In genomic region chr11:64723907-64724862, GRCh38 we compare ENCODE assay signal across 12 cellular contexts. TPM values are rescaled to one million over a fixed set of nuclear protein-coding genes. Genes with fewer than 3 reads are reported as not detected.
DNase-seq lines count a peak whose midpoint lies in the region; ATAC-seq, FAIRE-seq and TF ChIP-seq lines count a peak whose summit lies in the region.
"Had no signal": no experiment of that assay in that cellular context is flagged by ENCODE, and none has a peak within 500 bp of the region (broad histone marks: within the 10 kb centered on the region; RNA-seq: fewer than 3 reads in every experiment).

No MANE protein-coding gene starts in this region.

- peak overlapping the region; percentile 88 for H2BK12ac ChIP-seq in neuronal stem cell (ENCODE audit: low read length)

- H3K4me1 Mint-ChIP-seq in brain = peaks cover 77% of the 10 kb centered on the region

- H2BK5ac ChIP-seq in neuronal stem cell (ENCODE audit: low read length) = peak overlapping the region; percentile 61

- peak overlapping the region in 1 of 2 experiments; percentile 76; a peak in 2 of 4 replicates for H3K27ac ChIP-seq in SK-N-SH (ENCODE audit: low read depth in 2 of 2, low read length in 1 of 2)
- H3K27ac ChIP-seq in MM.1S (ENCODE audit: low read length) = no peak overlapping the region
- H3K27ac ChIP-seq in neuronal stem cell (replicated peaks; ENCODE audit: low read length) = no peak overlapping the region

- H3K4ac ChIP-seq in neuronal stem cell (ENCODE audit: low read length) = no peak overlapping the region

- TF ChIP-seq EP300 in SK-N-SH (IDR thresholded peaks at IDR 0.05; ENCODE audit: borderline replicate concordance in 1 of 2, low read depth in 1 of 2, low read length in 1 of 2) = 0 out of 4 replicates have a peak, but pooled peaks of 1 of the 2 experiments have one; percentile 22

- peak overlapping the region; percentile 91 for H3K18ac ChIP-seq in neuronal stem cell (ENCODE audit: low read length)

- H2AK5ac ChIP-seq in neuronal stem cell (ENCODE audit: low read depth, low read length) = peak overlapping the region; percentile 48

- H3K36me3 Mint-ChIP-seq in brain = no peaks in the 10 kb centered on the region

- ATAC-seq in SK-N-SH treated with all-trans-retinoic acid at 6 μM for 48 hours = no peak

- peak overlapping the region; percentile 77 for H4K8ac ChIP-seq in neuronal stem cell (ENCODE audit: low read depth, low read length)

- peak overlapping the region; percentile 11 for H3K23ac ChIP-seq in neuronal stem cell (ENCODE audit: low read depth, low read length, poor library complexity)

- H3K9me3 Mint-ChIP-seq in brain = no peaks in the 10 kb centered on the region

- peak overlapping the region; percentile 23 for H2BK15ac ChIP-seq in neuronal stem cell (ENCODE audit: low read length)

- H2AFZ ChIP-seq in SK-N-SH (ENCODE audit: low read depth) (no peak overlapping the region; the same call in 1 of the 2 replicates), MM.1S (ENCODE audit: low read length) (no peak overlapping the region), neuronal stem cell (ENCODE audit: low read length) (peak overlapping the region; percentile 99)

- no peaks in the 10 kb centered on the region for H3K36me3 ChIP-seq in SK-N-SH (replicated peaks in 1 of 2; ENCODE audit: control insufficient read depth in 1 of 2, insufficient read depth in 2 of 2, low read length in 1 of 2)
- no peaks in the 10 kb centered on the region for H3K36me3 ChIP-seq in MM.1S (replicated peaks; ENCODE audit: insufficient read depth, low read length)
- H3K36me3 ChIP-seq in neuronal stem cell (replicated peaks in 1 of 2; ENCODE audit: control insufficient read depth in 2 of 2, insufficient read depth in 2 of 2, low read length in 2 of 2) = no peaks in the 10 kb centered on the region

- WGBS in SK-N-SH (ENCODE audit: low lambda C conversion rate) = 68% methylated on average over 6 of the region's 9 CpGs
- no CpG with 5 or more reads among the region's 9 CpGs for WGBS in neuronal stem cell (ENCODE audit: extremely low coverage in 2 of 2, insufficient read length in 2 of 2, insufficient replicate concordance in 1 of 2), 2 donors

- H4K20me1 ChIP-seq in SK-N-SH (ENCODE audit: insufficient read depth) (no peaks in the 10 kb centered on the region), MM.1S (ENCODE audit: insufficient read depth, low read length) (no peaks in the 10 kb centered on the region)

- no peaks in the 10 kb centered on the region for H3K79me1 ChIP-seq in neuronal stem cell (ENCODE audit: low read depth, low read length)

- H3K9me2 ChIP-seq in SK-N-SH (no peaks in the 10 kb centered on the region), MM.1S (replicated peaks; ENCODE audit: insufficient read depth, low read length) (no peaks in the 10 kb centered on the region)

- CTCF ChIA-PET in SK-N-SH (lab: Yijun Ruan, JAX) = interaction anchor here (0.5 to 2.6 kb wide), 7 partner anchors 10 to 72 kb away, joined by 3 to 17 read pairs (median 4); no protein-coding TSS in a partner anchor

- H3K4me2 ChIP-seq in SK-N-SH (peak overlapping the region; percentile 100; the same call in 1 of the 2 replicates), MM.1S (ENCODE audit: low read depth, low read length) (peak overlapping the region; percentile 97; the same call in 1 of the 2 replicates), neuronal stem cell (ENCODE audit: insufficient read depth, low read length, poor library complexity, severe bottlenecking) (no peak overlapping the region)

- no peak for TF ChIP-seq RAD21 in SK-N-SH (IDR thresholded peaks at IDR 0.05; ENCODE audit: low read length)

- H4K91ac ChIP-seq in neuronal stem cell (ENCODE audit: low read depth, low read length, poor library complexity) = peak overlapping the region; percentile 79

- H3K4me1 ChIP-seq in SK-N-SH (ENCODE audit: control insufficient read depth in 1 of 2, insufficient read depth in 2 of 2, low read depth in 1 of 2, low read length in 1 of 2) (peaks cover 0 to 34% of the 10 kb centered on the region in 2 experiments; a peak in 1 of 4 replicates), MM.1S (ENCODE audit: low read length) (no peaks in the 10 kb centered on the region), neuronal stem cell (ENCODE audit: control insufficient read depth in 2 of 2, insufficient read depth in 1 of 2, low read depth in 1 of 2, low read length in 2 of 2) (peaks cover 22 to 43% of the 10 kb centered on the region in 2 donors)

- H3K27me3 Mint-ChIP-seq in brain = peaks cover 10% of the 10 kb centered on the region

- H3K9ac ChIP-seq in SK-N-SH (no peak overlapping the region), MM.1S (ENCODE audit: low read length) (no peak overlapping the region), neuronal stem cell (ENCODE audit: low read depth, low read length, poor library complexity) (no peak overlapping the region)

- POLR2A ChIA-PET in SK-N-SH (lab: Yijun Ruan, JAX) = no interaction called here

- H3K4me3 ChIP-seq in SK-N-SH (ENCODE audit: low read depth in 2 of 2, low read length in 1 of 2) (peak overlapping the region in 1 of 2 experiments; percentile 67; a peak in 1 of 4 replicates), MM.1S (ENCODE audit: low read length) (no peak overlapping the region), neuronal stem cell (ENCODE audit: low read length in 2 of 2) (no peak overlapping the region)

- H3F3A ChIP-seq in SK-N-SH (replicated peaks; ENCODE audit: insufficient read depth) (no peaks in the 10 kb centered on the region), MM.1S (ENCODE audit: insufficient read depth, low read length) (no peaks in the 10 kb centered on the region)

- TF ChIP-seq POLR2A in GM12892 (IDR thresholded peaks at IDR 0.05; ENCODE audit: low read depth, low read length) = no peak

- H3K9me3 ChIP-seq in SK-N-SH (no peaks in the 10 kb centered on the region), MM.1S (replicated peaks; ENCODE audit: insufficient read depth, low read length) (no peaks in the 10 kb centered on the region), neuronal stem cell (replicated peaks in 1 of 2; ENCODE audit: control insufficient read depth in 2 of 2, insufficient read depth in 1 of 2, low read depth in 1 of 2, low read length in 2 of 2) (no peaks in the 10 kb centered on the region)

- peak overlapping the region; percentile 79 to 99 (median 94) for H3K27ac Mint-ChIP-seq in brain

- H3K4me3 Mint-ChIP-seq in brain = peak overlapping the region; percentile 75 to 97 (median 93)

- H3K79me2 ChIP-seq in SK-N-SH (ENCODE audit: insufficient read depth) (no peaks in the 10 kb centered on the region), MM.1S (ENCODE audit: low read length) (no peaks in the 10 kb centered on the region)

- no peaks in the 10 kb centered on the region; the same call in 1 of the 2 replicates for H3K27me3 ChIP-seq in SK-N-SH (ENCODE audit: insufficient read depth)
- peaks cover 87% of the 10 kb centered on the region for H3K27me3 ChIP-seq in MM.1S (replicated peaks; ENCODE audit: insufficient read depth, low read length)
- H3K27me3 ChIP-seq in neuronal stem cell (ENCODE audit: control insufficient read depth in 3 of 3, insufficient read depth in 3 of 3, low read depth in 1 of 3, low read length in 3 of 3) = peaks cover 0 to 15% (median 7%) of the 10 kb centered on the region in 3 experiments

- FAIRE-seq in GM12892 (lab: Jason Lieb, UNC) = no peak
- FAIRE-seq: A204.1, GM19239 had no signal

- no peak for TF ChIP-seq CTCF in SK-N-SH (IDR thresholded peaks at IDR 0.05)
- no peak for TF ChIP-seq CTCF in MM.1S (IDR thresholded peaks at IDR 0.05; ENCODE audit: low read length)
- no peak for TF ChIP-seq CTCF in brain (conservative IDR thresholded peaks at IDR 0.05)

- peak overlapping the region; percentile 79 for H3K14ac ChIP-seq in neuronal stem cell (ENCODE audit: low read length)

- H2BK120ac ChIP-seq in neuronal stem cell (ENCODE audit: low read depth, low read length) = peak overlapping the region; percentile 52

- DNase-seq in SK-N-SH (peak; percentile 62), MM.1S (no peak), neuronal stem cell (ENCODE audit: low spot score) (no peak), GM12892 (ENCODE audit: insufficient read length) (no peak), NCI-H226 (no peak), NCI-H2107 (lab: John Stamatoyannopoulos, UW) (no peak)
- DNase-seq: GF-D8, SW 1271 had no signal

TF ChIP-seq in SK-N-SH, 30 proteins besides CTCF, POLR2A, EP300 and RAD21 (continues in another document):
- TF ChIP-seq RCOR1 (IDR thresholded peaks at IDR 0.05; ENCODE audit: low read length) = 0 out of 2 replicates have a peak, but pooled peaks have one; percentile 11
- TF ChIP-seq CHD2 (IDR thresholded peaks at IDR 0.05; ENCODE audit: low read length, partially characterized antibody) = peak; percentile 27

TF ChIP-seq in SK-N-SH treated with all-trans-retinoic acid at 6 μM for 48 hours, 23 proteins besides CTCF, POLR2A, EP300 and RAD21 (continues in another document):
- no peak for TF ChIP-seq ZNF70 (CRISPR knock-in tag; IDR thresholded peaks at IDR 0.05)
- TF ChIP-seq CSDC2 (CRISPR knock-in tag; IDR thresholded peaks at IDR 0.05) = no peak
- no peak for TF ChIP-seq ZFP30 (CRISPR knock-in tag; IDR thresholded peaks at IDR 0.05)
- TF ChIP-seq OSR1 (CRISPR knock-in tag; IDR thresholded peaks at IDR 0.05) = no peak

RNA-seq across cellular contexts. Expression of gene NRXN2, which starts 1.2 kb away (rescaled TPM):
- 0.15 TPM in 2 replicates for polyA plus RNA-seq in SK-N-SH (2012; rRNA removed)
- polyA plus RNA-seq in SK-N-SH (2012; cell fraction: cytosol; rRNA removed) = 0.09 and 1.4 TPM in 2 replicates
- 0.06 and 0.54 TPM in 2 replicates for polyA plus RNA-seq in SK-N-SH (2012; cell fraction: nucleus; rRNA removed)
- 117 TPM for polyA plus RNA-seq in brain (ENCODE audit: insufficient read depth, low read depth, low replicate concordance)
- polyA plus RNA-seq in neuronal stem cell (2013, experiment 1 of 2) = 33.3 TPM
- polyA plus RNA-seq in neuronal stem cell (2013, experiment 2 of 2) = 33.6 TPM
- polyA plus RNA-seq in GM12892 (2012; ENCODE audit: missing spikeins) = 0.36 TPM

RNA-seq across cellular contexts. Expression of gene RASGRP2, which starts 19.8 kb away (rescaled TPM):
- polyA plus RNA-seq in SK-N-SH (2012; rRNA removed) = 1.6 and 2.2 TPM in 2 replicates
- 0.50 and 0.92 TPM in 2 replicates for polyA plus RNA-seq in SK-N-SH (2012; cell fraction: cytosol; rRNA removed)
- polyA plus RNA-seq in SK-N-SH (2012; cell fraction: nucleus; rRNA removed) = 10.3 and 12.9 TPM in 2 replicates
- 5.9 TPM for polyA plus RNA-seq in brain (ENCODE audit: insufficient read depth, low read depth, low replicate concordance)
- polyA plus RNA-seq in neuronal stem cell (2013, experiment 1 of 2) = 1.3 TPM
- 1.4 TPM for polyA plus RNA-seq in neuronal stem cell (2013, experiment 2 of 2)
- 2.4 TPM for polyA plus RNA-seq in GM12892 (2012; ENCODE audit: missing spikeins)

RNA-seq across cellular contexts. Expression of gene PYGM, which starts 35.6 kb away (rescaled TPM):
- polyA plus RNA-seq in SK-N-SH (2012; rRNA removed) = 0.08 TPM in 2 replicates
- 0.03 and 0.05 TPM in 2 replicates for polyA plus RNA-seq in SK-N-SH (2012; cell fraction: cytosol; rRNA removed)
- polyA plus RNA-seq in SK-N-SH (2012; cell fraction: nucleus; rRNA removed) = 0.21 and 0.23 TPM in 2 replicates
- polyA plus RNA-seq in brain (ENCODE audit: insufficient read depth, low read depth, low replicate concordance) = 13.4 TPM
- 1.3 TPM for polyA plus RNA-seq in neuronal stem cell (2013, experiment 1 of 2)
- 1.3 TPM for polyA plus RNA-seq in neuronal stem cell (2013, experiment 2 of 2)
- 0.70 TPM for polyA plus RNA-seq in GM12892 (2012; ENCODE audit: missing spikeins)

RNA-seq across cellular contexts. Expression of gene SF1, which starts 54.2 kb away (rescaled TPM):
- polyA plus RNA-seq in SK-N-SH (2012; rRNA removed) (59.4 and 66.3 TPM in 2 replicates), brain (ENCODE audit: insufficient read depth, low read depth, low replicate concordance) (233 TPM)
- 60.8 and 62.6 TPM in 2 replicates for polyA plus RNA-seq in SK-N-SH (2012; cell fraction: cytosol; rRNA removed)
- 316 TPM in 2 replicates for polyA plus RNA-seq in SK-N-SH (2012; cell fraction: nucleus; rRNA removed)
- 214 TPM for polyA plus RNA-seq in neuronal stem cell (2013, experiment 1 of 2)
- 215 TPM for polyA plus RNA-seq in neuronal stem cell (2013, experiment 2 of 2)
- 146 TPM for polyA plus RNA-seq in GM12892 (2012; ENCODE audit: missing spikeins)

Comparison
In these comparisons a context has a peak if more than half of its experiments do, and no peak if none do; other contexts are left out.
1. RNA of gene NRXN2, which starts 1.2 kb away (polyA plus RNA-seq): 117 TPM in brain (single experiment); 0.06 to 1.4 TPM in SK-N-SH; every median in the first group is over 10 times any median in the second.
2. RNA of gene PYGM, which starts 35.6 kb away (polyA plus RNA-seq): 13.4 TPM in brain (single experiment); 0.03 to 0.23 TPM in SK-N-SH; every median in the first group is over 10 times any median in the second.